ENCODE assay signal across 8 cellular contexts in genomic region chr1:186482661-186483255, GRCh38. TPM values are rescaled to one million over a fixed set of nuclear protein-coding genes. Genes with fewer than 3 reads are reported as not detected.
A peak's percentile ranks its signal among the peaks of the same experiment; 100 is the strongest.
DNase-seq lines count a peak whose midpoint lies in the region; ATAC-seq, FAIRE-seq and TF ChIP-seq lines count a peak whose summit lies in the region.

No MANE protein-coding gene starts in this region.

- H3K27ac Mint-ChIP-seq in immature natural killer cell = no peak overlapping the region

- no peaks in the 10 kb centered on the region for H3K4me1 ChIP-seq in body of pancreas

- peak; percentile 27 for ATAC-seq in body of pancreas

- H3K9me3 ChIP-seq in body of pancreas = no peaks in the 10 kb centered on the region

- no peaks in the 10 kb centered on the region for H3K9me3 Mint-ChIP-seq in immature natural killer cell

- TF ChIP-seq POLR2A in H54 (IDR thresholded peaks at IDR 0.05; ENCODE audit: low read depth, low read length) (no peak), body of pancreas (IDR thresholded peaks at IDR 0.05) (no peak)

- intact Hi-C loops in body of pancreas (cut with DNase I) = loop anchor here (10.0 kb wide), 1 partner anchor 512 kb away; no protein-coding TSS in a partner anchor

- 2 to 9% methylated on average over 4 of the region's 4 CpGs for WGBS in body of pancreas, 2 donors

- H3K36me3 Mint-ChIP-seq in immature natural killer cell = no peaks in the 10 kb centered on the region

- H3K27me3 Mint-ChIP-seq in immature natural killer cell (ENCODE audit: low read depth in 3 of 3) = no peaks in the 10 kb centered on the region

- DNase-seq in DMS153 treated with DMSO at 0.1 percent for 48 hours (lab: John Stamatoyannopoulos, UW; ENCODE audit: unreplicated experiment) = peak; percentile 23
- no peak for DNase-seq in DMS153 (lab: John Stamatoyannopoulos, UW)
- DNase-seq in H54 (ENCODE audit: insufficient read length, low spot score) = peak; percentile 17
- peak; percentile 61 for DNase-seq in M059J (ENCODE audit: low read depth)
- peak; percentile 14 for DNase-seq in SKM-1 (lab: John Stamatoyannopoulos, UW; ENCODE audit: unreplicated experiment)
- peak; percentile 27 to 51 (median 32) for DNase-seq in body of pancreas
- DNase-seq in immature natural killer cell = peak; percentile 3 to 22 (median 11)
- peak; percentile 40 for DNase-seq in stimulated activated CD4-positive, alpha-beta T cell treated with anti-CD3 and anti-CD28 coated beads, Interleukin-1b, Interleukin-23, amount 100 ng/mL, for 48 hours

- H3K4me3 ChIP-seq in body of pancreas = no peak overlapping the region

- H3K27me3 ChIP-seq in body of pancreas = no peaks in the 10 kb centered on the region

- FAIRE-seq in H54 (lab: Jason Lieb, UNC) = peak; percentile 84

- H3K4me3 Mint-ChIP-seq in immature natural killer cell = no peak overlapping the region

- no peaks in the 10 kb centered on the region for H3K36me3 ChIP-seq in body of pancreas (replicated peaks in 1 of 2; ENCODE audit: insufficient read depth in 1 of 2, low read depth in 2 of 2)

- H3K27ac ChIP-seq in body of pancreas = no peak overlapping the region

- peak; percentile 38 to 74 (median 62) for TF ChIP-seq CTCF in body of pancreas (IDR thresholded peaks at IDR 0.05)

- H3K4me1 Mint-ChIP-seq in immature natural killer cell = no peaks in the 10 kb centered on the region

RNA-seq across cellular contexts. Expression of gene PDC, which starts 21.8 kb away (rescaled TPM):
- total RNA-seq in M059J (2014; rRNA removed; shearing (Covaris generic)) = not detected in 2 replicates
- not detected for total RNA-seq in body of pancreas
- polyA plus RNA-seq in immature natural killer cell = not detected
